In genomic region chr18:77131652-77132368, GRCh38 we compare ENCODE assay signal across 8 cellular contexts. TPM values are rescaled to one million over a fixed set of nuclear protein-coding genes. Genes with fewer than 3 reads are reported as not detected.
A peak's percentile ranks its signal among the peaks of the same experiment; 100 is the strongest.
DNase-seq lines count a peak whose midpoint lies in the region; ATAC-seq lines count a peak whose summit lies in the region.

No MANE protein-coding gene starts in this region.

- ATAC-seq in HG02798 (IDR thresholded peaks at IDR 0.05; ENCODE audit: poor library complexity, unreplicated experiment) = peak; percentile 69
- ATAC-seq in left cardiac atrium = peak; percentile 80 to 81

- H3K36me3 Mint-ChIP-seq in activated naive CD4-positive, alpha-beta T cell treated with anti-CD3 and anti-CD28 coated beads, Interleukin-2, amount 10 ng/mL, durations not matched to agents 7 days and 5 days = peaks cover 36% of the 10 kb centered on the region

- intact Hi-C loops in left cardiac atrium (cut with DNase I) = loop anchor here in 1 of 2 donors (5.0 to 10.0 kb wide), 2 partner anchors 75 to 117 kb away; no protein-coding TSS in a partner anchor

- peak overlapping the region; percentile 96 for H3K27ac Mint-ChIP-seq in activated naive CD4-positive, alpha-beta T cell treated with anti-CD3 and anti-CD28 coated beads, Interleukin-2, amount 10 ng/mL, durations not matched to agents 7 days and 5 days

- no peaks in the 10 kb centered on the region for H3K27me3 Mint-ChIP-seq in activated naive CD4-positive, alpha-beta T cell treated with anti-CD3 and anti-CD28 coated beads, Interleukin-2, amount 10 ng/mL, durations not matched to agents 7 days and 5 days

- CTCF ChIA-PET in activated naive CD4-positive, alpha-beta T cell treated with anti-CD3 and anti-CD28 coated beads, Interleukin-2, amount 10 ng/mL, durations not matched to agents 7 days and 5 days (lab: Charles Lee) = interaction anchor here (0.9 to 2.0 kb wide), 7 partner anchors 23 to 131 kb away, joined by 3 to 4 read pairs (median 3); no protein-coding TSS in a partner anchor

- H3K4me3 Mint-ChIP-seq in activated naive CD4-positive, alpha-beta T cell treated with anti-CD3 and anti-CD28 coated beads, Interleukin-2, amount 10 ng/mL, durations not matched to agents 7 days and 5 days = peak overlapping the region; percentile 95

- H3K9me3 Mint-ChIP-seq in activated naive CD4-positive, alpha-beta T cell treated with anti-CD3 and anti-CD28 coated beads, Interleukin-2, amount 10 ng/mL, durations not matched to agents 7 days and 5 days = no peaks in the 10 kb centered on the region

- peak; percentile 39 for DNase-seq in NOMO-1 treated with DMSO at 0.1 percent for 48 hours (lab: John Stamatoyannopoulos, UW; ENCODE audit: unreplicated experiment)
- no peak for DNase-seq in NOMO-1 treated with dmso at 0.1 percent for 144 hours (lab: John Stamatoyannopoulos, UW; ENCODE audit: unreplicated experiment)
- peak; percentile 57 for DNase-seq in NCI-H345 (lab: John Stamatoyannopoulos, UW)
- DNase-seq in activated naive CD4-positive, alpha-beta T cell treated with anti-CD3 and anti-CD28 coated beads, Interleukin-2, amount 10 ng/mL, durations not matched to agents 7 days and 5 days = peak; percentile 57
- DNase-seq in left cardiac atrium = peak; percentile 61
- DNase-seq in retina = peak; percentile 30
- no peak for DNase-seq in NCI-H2107 treated with DMSO at 0.1 percent for 48 hours (lab: John Stamatoyannopoulos, UW; ENCODE audit: unreplicated experiment)

- peaks cover 70% of the 10 kb centered on the region for H3K4me1 Mint-ChIP-seq in activated naive CD4-positive, alpha-beta T cell treated with anti-CD3 and anti-CD28 coated beads, Interleukin-2, amount 10 ng/mL, durations not matched to agents 7 days and 5 days

RNA-seq across cellular contexts. Expression of gene MBP, which starts 0.8 kb away (rescaled TPM):
- total RNA-seq in left cardiac atrium = 10 to 100 TPM; 21.7 to 24.7 TPM

Comparison
In these comparisons a context has a peak if more than half of its experiments do, and no peak if none do; other contexts are left out.
1. DNase-seq: peak in NOMO-1 treated with DMSO at 0.1 percent for 48 hours (single experiment), NCI-H345 (single experiment), activated naive CD4-positive, alpha-beta T cell treated with anti-CD3 and anti-CD28 coated beads, Interleukin-2, amount 10 ng/mL, durations not matched to agents 7 days and 5 days (single experiment), left cardiac atrium (single experiment) and retina (single experiment); none in NOMO-1 treated with dmso at 0.1 percent for 144 hours (single experiment) and NCI-H2107 treated with DMSO at 0.1 percent for 48 hours (single experiment).